Comparison of ENCODE assay signal across 27 cellular contexts in genomic region chr4:33054656-33055055, GRCh38.
"Had no signal": no experiment of that assay in that cellular context is flagged by ENCODE, and none has a peak within 500 bp of the region (broad histone marks: within the 10 kb centered on the region; RNA-seq: fewer than 3 reads in every experiment).

No MANE protein-coding gene starts in this region.

- H3K4me1 ChIP-seq: colonic mucosa, heart right ventricle, left lung, prostate gland, right atrium auricular region, stomach, thyroid gland, vagina had no signal

- H3K9me3 ChIP-seq: colonic mucosa, esophagus muscularis mucosa, heart right ventricle, left lung, mucosa of descending colon, prostate gland, right atrium auricular region, sigmoid colon, stomach, thyroid gland, vagina had no signal

- H3K27ac ChIP-seq: colonic mucosa, esophagus muscularis mucosa, heart right ventricle, left lung, prostate gland, right atrium auricular region, sigmoid colon, stomach, thyroid gland, vagina had no signal

- H3K27me3 Mint-ChIP-seq: dendritic cell treated with granulocyte-macrophage colony-stimulating factor and Interleukin-4, amounts not matched to agents 40 ng/mL and 50 ng/mL, for 4 days; naive B cell; natural killer cell treated with Interleukin-12 subunit alpha and Interleukin-12 subunit beta and Interleukin-15 and Interleukin-18, amount 100 ng/mL, for 72 hours had no signal

- H3K4me3 ChIP-seq: colonic mucosa, esophagus muscularis mucosa, heart right ventricle, left lung, mucosa of descending colon, prostate gland, right atrium auricular region, sigmoid colon, stomach, thyroid gland, vagina had no signal

- ATAC-seq: heart right ventricle; left cardiac atrium; left lung; mucosa of descending colon; natural killer cell treated with Interleukin-12 subunit alpha and Interleukin-12 subunit beta and Interleukin-15 and Interleukin-18, amount 100 ng/mL, for 72 hours; stimulated activated effector memory CD8-positive, alpha-beta T cell treated with anti-CD3 and anti-CD28 coated beads, Interleukin-12 subunit alpha, Interleukin-12 subunit beta, amount 100 ng/mL, for 72 hours had no signal

- H3K4me3 Mint-ChIP-seq: dendritic cell treated with granulocyte-macrophage colony-stimulating factor and Interleukin-4, amounts not matched to agents 40 ng/mL and 50 ng/mL, for 4 days; endodermal cell; mesothelial cell of epicardium; naive B cell; natural killer cell treated with Interleukin-12 subunit alpha and Interleukin-12 subunit beta and Interleukin-15 and Interleukin-18, amount 100 ng/mL, for 72 hours; neural crest cell; stimulated activated effector memory CD8-positive, alpha-beta T cell treated with anti-CD3 and anti-CD28 coated beads, Interleukin-12 subunit alpha, Interleukin-12 subunit beta, amount 100 ng/mL, for 72 hours had no signal

- H3K36me3 ChIP-seq: colonic mucosa, esophagus muscularis mucosa, heart right ventricle, left lung, prostate gland, right atrium auricular region, sigmoid colon, stomach, thyroid gland, vagina had no signal

- H3K4me1 Mint-ChIP-seq: endodermal cell; naive B cell; neural crest cell; stimulated activated effector memory CD8-positive, alpha-beta T cell treated with anti-CD3 and anti-CD28 coated beads, Interleukin-12 subunit alpha, Interleukin-12 subunit beta, amount 100 ng/mL, for 72 hours had no signal

- H3K36me3 Mint-ChIP-seq: mesothelial cell of epicardium; naive B cell; natural killer cell treated with Interleukin-12 subunit alpha and Interleukin-12 subunit beta and Interleukin-15 and Interleukin-18, amount 100 ng/mL, for 72 hours; stimulated activated effector memory CD8-positive, alpha-beta T cell treated with anti-CD3 and anti-CD28 coated beads, Interleukin-12 subunit alpha, Interleukin-12 subunit beta, amount 100 ng/mL, for 72 hours had no signal

- DNase-seq: colonic mucosa; effector CD8-positive, alpha-beta T cell; endodermal cell; glutamatergic neuron; heart right ventricle; hippocampal formation; left cardiac atrium; left lung; mesenchymal stem cell; mucosa of descending colon; naive B cell; sigmoid colon; stimulated activated CD4-positive, alpha-beta T cell treated with anti-CD3 and anti-CD28 coated beads, Interleukin-2, amount 100 ng/mL, for 24 hours; stimulated activated CD4-positive, alpha-beta T cell treated with anti-CD3 and anti-CD28 coated beads, Interleukin-4, amount 100 ng/mL, for 24 hours; stimulated activated naive CD4-positive, alpha-beta T cell treated with Interleukin-2 at 50 U/mL for 16 hours; stomach; thyroid gland; trophoblast cell had no signal

- H3K9me3 Mint-ChIP-seq: dendritic cell treated with granulocyte-macrophage colony-stimulating factor and Interleukin-4, amounts not matched to agents 40 ng/mL and 50 ng/mL, for 4 days; endodermal cell; naive B cell; neural crest cell had no signal

- H3K27me3 ChIP-seq: colonic mucosa, esophagus muscularis mucosa, heart right ventricle, left lung, right atrium auricular region, sigmoid colon, stomach, thyroid gland, vagina had no signal

- H3K27ac Mint-ChIP-seq: dendritic cell treated with granulocyte-macrophage colony-stimulating factor and Interleukin-4, amounts not matched to agents 40 ng/mL and 50 ng/mL, for 4 days; endodermal cell; mesothelial cell of epicardium; naive B cell; natural killer cell treated with Interleukin-12 subunit alpha and Interleukin-12 subunit beta and Interleukin-15 and Interleukin-18, amount 100 ng/mL, for 72 hours; stimulated activated effector memory CD8-positive, alpha-beta T cell treated with anti-CD3 and anti-CD28 coated beads, Interleukin-12 subunit alpha, Interleukin-12 subunit beta, amount 100 ng/mL, for 72 hours had no signal
